ENCODE assay signal across 2 cellular contexts in the genomic region with DNA sequence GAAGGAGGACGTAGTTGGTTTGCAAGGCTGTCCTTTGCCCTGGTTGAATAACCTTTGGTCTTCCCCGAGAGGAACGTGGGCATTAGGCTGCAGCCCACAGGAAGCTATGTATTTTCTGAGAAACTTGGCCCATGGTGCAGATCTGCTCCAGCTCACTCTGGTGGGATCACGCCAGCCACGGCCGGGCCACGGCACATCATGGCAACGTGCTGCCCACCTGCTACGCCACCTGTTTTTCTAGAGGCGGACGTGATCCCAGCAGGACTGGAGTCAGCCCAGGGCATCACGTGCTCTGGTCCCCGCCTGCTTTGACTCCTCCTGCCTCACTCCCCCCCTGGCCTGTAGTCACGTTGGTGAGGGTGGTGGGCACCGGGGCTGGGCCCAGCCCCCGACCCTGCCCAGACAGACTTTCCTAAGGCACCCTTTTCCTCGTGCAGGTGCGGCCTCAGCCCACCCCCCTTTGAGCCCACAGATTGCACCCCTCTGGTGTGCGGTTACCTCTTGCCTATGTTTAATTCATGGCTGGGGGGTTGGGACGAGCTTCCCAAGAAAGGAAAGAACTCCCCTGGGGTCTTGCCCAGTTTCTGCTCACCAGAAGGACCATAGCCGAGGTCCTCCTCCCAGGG. TPM values are rescaled to one million over a fixed set of nuclear protein-coding genes. Genes with fewer than 3 reads are reported as not detected.
"Had no signal": no experiment of that assay in that cellular context is flagged by ENCODE, and none has a peak within 500 bp of the region (broad histone marks: within the 10 kb centered on the region; RNA-seq: fewer than 3 reads in every experiment).

CLEC18C (plus strand) TSS at position 576 of the 626 bp plus-strand sequence. CDS start 492 bp downstream, outside the sequence.

RNA-seq across cellular contexts. Expression of gene CLEC18C, which starts in this region (rescaled TPM):
- total RNA-seq: activated CD4-positive, alpha-beta memory T cell treated with anti-CD3 and anti-CD28 coated beads for 36 hours; activated CD4-positive, alpha-beta T cell treated with anti-CD3 and anti-CD28 coated beads, Interleukin-2, amount 10 ng/mL, durations not matched to agents 24 days and 14 days had no signal
